ENCODE assay signal across 17 cellular contexts in the genomic region with DNA sequence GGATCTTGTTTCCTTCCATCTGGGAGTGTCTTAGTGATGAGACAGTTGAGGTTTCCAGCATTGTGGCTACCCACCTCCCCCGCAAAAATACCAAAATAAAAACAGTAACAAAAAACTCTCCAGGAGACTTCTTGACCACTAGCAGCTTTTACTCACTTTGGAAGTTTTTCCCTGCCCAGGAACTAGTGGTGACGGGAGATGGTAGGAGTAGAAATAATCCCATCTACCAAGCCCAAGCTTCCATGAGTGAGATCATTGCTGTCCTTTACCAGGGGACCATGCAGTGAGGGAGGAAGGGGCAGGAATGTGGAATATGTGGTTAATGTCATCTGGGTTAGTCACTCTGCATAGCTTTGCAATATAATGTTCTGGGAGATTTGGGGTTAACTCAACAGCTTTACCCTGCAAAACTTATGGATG.
DNase-seq lines count a peak whose midpoint lies in the region; ATAC-seq and TF ChIP-seq lines count a peak whose summit lies in the region.
"Had no signal": no experiment of that assay in that cellular context is flagged by ENCODE, and none has a peak within 500 bp of the region (broad histone marks: within the 10 kb centered on the region; RNA-seq: fewer than 3 reads in every experiment).

No MANE protein-coding gene starts in this region.

- H3K27me3 ChIP-seq in IMR-90 (ENCODE audit: control insufficient read depth, insufficient read depth, low read length): no peaks in the 10 kb centered on the region
- no peaks in the 10 kb centered on the region for H3K27me3 ChIP-seq in brain microvascular endothelial cell (replicated peaks)
- H3K27me3 ChIP-seq: adrenal gland, neural progenitor cell, right atrium auricular region had no signal

- H3K79me1 ChIP-seq in IMR-90 (ENCODE audit: low read depth in 1 of 2, low read length in 2 of 2): no peaks in the 10 kb centered on the region

- H3K27ac ChIP-seq in IMR-90 (ENCODE audit: insufficient read depth, low read length) (no peak overlapping the region), brain microvascular endothelial cell (peak overlapping the region; percentile 0)
- H3K27ac ChIP-seq: adrenal gland, neural progenitor cell, right atrium auricular region had no signal

- WGBS in IMR-90 (ENCODE audit: extremely low coverage in 2 of 2, insufficient read length in 1 of 2), 2 experiments: no CpG with 5 or more reads among the region's 2 CpGs

- peak overlapping the region; percentile 3; the same call in 1 of the 2 replicates for H4K91ac ChIP-seq in IMR-90 (ENCODE audit: insufficient read depth, low read depth, low read length)

- BruUV-seq in IMR-90 (replicated peaks; lab: Mats Ljungman, UMichigan): no TSS peak

- H2AK5ac ChIP-seq in IMR-90 (ENCODE audit: low read depth, low read length): no peak overlapping the region

- intact Hi-C loops in IMR-90 (cut with micrococcal nuclease): no loop called here

- H2AFZ ChIP-seq in IMR-90 (replicated peaks; ENCODE audit: low read length, poor library complexity): no peak overlapping the region
- H2AFZ ChIP-seq: neural progenitor cell had no signal

- peak overlapping the region; percentile 53; the same call in 1 of the 2 replicates for H2BK120ac ChIP-seq in IMR-90 (ENCODE audit: low read depth, low read length)

- no peak overlapping the region for H4K8ac ChIP-seq in IMR-90 (ENCODE audit: low read depth in 2 of 2, low read length in 2 of 2)

- no peak overlapping the region for H3K4me2 ChIP-seq in IMR-90 (ENCODE audit: low read depth, low read length)
- H3K4me2 ChIP-seq: neural progenitor cell had no signal

- in situ Hi-C loops in IMR-90 (cut with MboI; ENCODE audit: low sequenced_read_pairs) (no loop called here), brain microvascular endothelial cell (cut with HindIII; ENCODE audit: low pct_ligation_motif_present, low sequenced_read_pairs) (no loop called here)

- no peaks in the 10 kb centered on the region for H4K20me1 ChIP-seq in IMR-90 (ENCODE audit: insufficient read depth, low read length)

- dilution Hi-C loops in IMR-90 (cut with HindIII; ENCODE audit: low sequenced_read_pairs, unreplicated experiment): no loop called here

- no peak overlapping the region for H3K9ac ChIP-seq in IMR-90 (ENCODE audit: low read depth, low read length)
- H3K9ac ChIP-seq: neural progenitor cell had no signal

- H3K23ac ChIP-seq in IMR-90 (ENCODE audit: low read depth, low read length): peak overlapping the region; percentile 23; the same call in 1 of the 2 replicates

- H2BK5ac ChIP-seq in IMR-90 (ENCODE audit: low read depth, low read length, poor library complexity, severe bottlenecking): peak overlapping the region; percentile 32

- H3K4ac ChIP-seq in IMR-90 (ENCODE audit: low read depth, low read length): no peak overlapping the region

- DNase-seq in AG20443 (ENCODE audit: low spot score): peak; percentile 14
- DNase-seq in IMR-90: peak; percentile 29
- peak; percentile 69 for DNase-seq in brain microvascular endothelial cell
- peak; percentile 83 for DNase-seq in kidney tubule cell (ENCODE audit: low spot score)
- no peak for DNase-seq in NCI-H510A treated with DMSO at 0.1 percent for 48 hours (lab: John Stamatoyannopoulos, UW)
- no peak for DNase-seq in 8988T
- DNase-seq: activated CD8-positive, alpha-beta T cell treated with anti-CD3 and anti-CD28 coated beads for 36 hours; adrenal gland; foreskin melanocyte; NCI-H2107; NCI-H774 had no signal

- H3K14ac ChIP-seq in IMR-90 (replicated peaks; ENCODE audit: low read depth, low read length): 0 out of 2 replicates have a peak overlapping the region, but pooled peaks have one; percentile 48

- POLR2A ChIA-PET in IMR-90 (lab: Charles Lee; ENCODE audit: unreplicated experiment): no interaction called here

- no peak overlapping the region; the same call in 1 of the 2 replicates for H3K18ac ChIP-seq in IMR-90 (ENCODE audit: low read depth, low read length)

- TF ChIP-seq CTCF in IMR-90 (conservative IDR thresholded peaks at IDR 0.05; ENCODE audit: low read depth, low read length): no peak
- TF ChIP-seq CTCF in brain microvascular endothelial cell (IDR thresholded peaks at IDR 0.05; ENCODE audit: low read depth, low read length, missing control alignments): no peak

- no peak overlapping the region for H4K5ac ChIP-seq in IMR-90 (ENCODE audit: low read depth, low read length)

- no peak overlapping the region for H2BK15ac ChIP-seq in IMR-90 (ENCODE audit: low read depth, low read length)

- H3K9me1 ChIP-seq in IMR-90 (ENCODE audit: insufficient read depth, low read length): peaks cover 8% of the 10 kb centered on the region; the same call in 1 of the 2 replicates

- H3K36me3 ChIP-seq in IMR-90 (ENCODE audit: control insufficient read depth, insufficient read depth, low read length) (peaks cover 3% of the 10 kb centered on the region; the same call in 1 of the 2 replicates), brain microvascular endothelial cell (replicated peaks) (no peaks in the 10 kb centered on the region)
- H3K36me3 ChIP-seq: neural progenitor cell had no signal

- H2BK20ac ChIP-seq in IMR-90 (ENCODE audit: low read depth, low read length): peak overlapping the region; percentile 15; the same call in 1 of the 2 replicates

- H3K9me3 ChIP-seq in IMR-90 (ENCODE audit: control insufficient read depth, insufficient read depth, low read length): no peaks in the 10 kb centered on the region
- H3K9me3 ChIP-seq: adrenal gland, right atrium auricular region had no signal

- H2AK9ac ChIP-seq in IMR-90 (replicated peaks; ENCODE audit: low read depth, low read length, poor library complexity): no peak overlapping the region

- CTCF ChIA-PET in IMR-90 (lab: Yijun Ruan, JAX): interaction anchor here (3.3 kb wide), 1 partner anchor 31 kb away, joined by 11 read pairs; no protein-coding TSS in a partner anchor

- no peak for TF ChIP-seq RAD21 in IMR-90 (IDR thresholded peaks at IDR 0.05; ENCODE audit: low read length)

- peak; percentile 80 for ATAC-seq in IMR-90 (ENCODE audit: low read depth)
- no peak for ATAC-seq in GM18909 (IDR thresholded peaks at IDR 0.05; ENCODE audit: poor library complexity, unreplicated experiment)
- no peak for ATAC-seq in GM21619 (IDR thresholded peaks at IDR 0.05; ENCODE audit: unreplicated experiment)
- ATAC-seq: activated CD8-positive, alpha-beta T cell treated with anti-CD3 and anti-CD28 coated beads for 36 hours; HepG2; Panc1 had no signal

- H3K4me1 ChIP-seq in IMR-90 (ENCODE audit: control insufficient read depth, insufficient read depth, low read length): peaks cover 3% of the 10 kb centered on the region
- H3K4me1 ChIP-seq: adrenal gland, neural progenitor cell, right atrium auricular region had no signal

- TF ChIP-seq POLR2A in IMR-90 (IDR thresholded peaks at IDR 0.05; ENCODE audit: low read depth, low read length): no peak

- H3K4me3 ChIP-seq in IMR-90 (ENCODE audit: insufficient read depth, low read depth, low read length) (no peak overlapping the region), brain microvascular endothelial cell (ENCODE audit: low read depth, low read length) (no peak overlapping the region)
- H3K4me3 ChIP-seq: adrenal gland, neural progenitor cell, right atrium auricular region had no signal

- H3K56ac ChIP-seq in IMR-90 (ENCODE audit: extremely low read depth, insufficient read depth, low read length): no peak overlapping the region

TF ChIP-seq in IMR-90, 13 proteins besides CTCF, POLR2A, EP300 and RAD21:
- TF ChIP-seq MAZ (IDR thresholded peaks at IDR 0.05; ENCODE audit: borderline replicate concordance, low read depth, low read length): no peak
- TF ChIP-seq MAFK (IDR thresholded peaks at IDR 0.05; ENCODE audit: low read depth, low read length): no peak

Comparison
In these comparisons a context has a peak if more than half of its experiments do, and no peak if none do; other contexts are left out.
1. DNase-seq: peak in AG20443 (single experiment), IMR-90 (single experiment), brain microvascular endothelial cell (single experiment) and kidney tubule cell (single experiment); none in NCI-H510A treated with DMSO at 0.1 percent for 48 hours (single experiment) and 8988T (single experiment).